In genomic region chr4:100786481-100786880, GRCh38 we compare ENCODE assay signal across 18 cellular contexts.
DNase-seq lines count a peak whose midpoint lies in the region; ATAC-seq, FAIRE-seq and TF ChIP-seq lines count a peak whose summit lies in the region.
"Had no signal": no experiment of that assay in that cellular context is flagged by ENCODE, and none has a peak within 500 bp of the region (broad histone marks: within the 10 kb centered on the region; RNA-seq: fewer than 3 reads in every experiment).

No MANE protein-coding gene starts in this region.

- no peak overlapping the region for H3K4me3 Mint-ChIP-seq in astrocyte (ENCODE audit: unreplicated experiment)
- H3K4me3 Mint-ChIP-seq: CD4-positive, CD25-positive, alpha-beta regulatory T cell; GM23338 had no signal

- ATAC-seq in esophagus mucosa (peak; percentile 26), GM18873 (IDR thresholded peaks at IDR 0.05; ENCODE audit: low FRiP score, unreplicated experiment) (no peak), HG03095 (IDR thresholded peaks at IDR 0.05; ENCODE audit: unreplicated experiment) (no peak)
- ATAC-seq: GM12878, GM23338 had no signal

- FAIRE-seq in astrocyte (lab: Jason Lieb, UNC): no peak
- FAIRE-seq: GM12878, GM18507 had no signal

- no peaks in the 10 kb centered on the region for H3K27me3 ChIP-seq in astrocyte (ENCODE audit: insufficient read depth, low read length)
- H3K27me3 ChIP-seq: BLaER1 treated with 17β-estradiol and CSF1 and Interleukin-3, amounts not matched to agents 10 nM and 100 nM had no signal

- H3K4me2 ChIP-seq in astrocyte (ENCODE audit: low read length): no peak overlapping the region
- H3K4me2 ChIP-seq: BLaER1 treated with 17β-estradiol and CSF1 and Interleukin-3, amounts not matched to agents 10 nM and 100 nM; GM23338 had no signal

- H3K27ac ChIP-seq in 22Rv1 (0 out of 2 replicates have a peak overlapping the region, but pooled peaks have one; percentile 2), astrocyte (ENCODE audit: low read depth, low read length) (no peak overlapping the region)
- H3K27ac ChIP-seq: BLaER1 treated with 17β-estradiol and CSF1 and Interleukin-3, amounts not matched to agents 10 nM and 100 nM had no signal

- TF ChIP-seq CTCF in 22Rv1 (IDR thresholded peaks at IDR 0.05) (no peak), astrocyte (IDR thresholded peaks at IDR 0.05; ENCODE audit: insufficient read depth, low read depth, low read length) (no peak)

- no peaks in the 10 kb centered on the region for H3K27me3 Mint-ChIP-seq in astrocyte (ENCODE audit: low read depth, unreplicated experiment)

- no peaks in the 10 kb centered on the region for H3K9me3 Mint-ChIP-seq in astrocyte (ENCODE audit: unreplicated experiment)
- H3K9me3 Mint-ChIP-seq: GM23338 had no signal

- DNase-seq in astrocyte (ENCODE audit: low read depth) (peak; percentile 22), glomerular endothelial cell (ENCODE audit: extremely low read depth, low read depth, low spot score) (peak; percentile 20)
- DNase-seq in effector CD4-positive, alpha-beta T cell: no peak
- DNase-seq in activated T-cell treated with anti-CD3 and anti-CD28 coated beads, Interleukin-2, amount 50 U/mL, for 1 hour: no peak
- DNase-seq: 8988T; ACHN; Calu3; CD4-positive, CD25-positive, alpha-beta regulatory T cell; DMS79; H7 had no signal

- no peaks in the 10 kb centered on the region for H3K4me1 Mint-ChIP-seq in astrocyte (ENCODE audit: low read depth, unreplicated experiment)
- H3K4me1 Mint-ChIP-seq: CD4-positive, CD25-positive, alpha-beta regulatory T cell had no signal

- no peaks in the 10 kb centered on the region for H3K79me2 ChIP-seq in astrocyte (ENCODE audit: insufficient read depth, low read length)

- no peak overlapping the region for H3K27ac Mint-ChIP-seq in astrocyte (ENCODE audit: unreplicated experiment)
- H3K27ac Mint-ChIP-seq: CD4-positive, CD25-positive, alpha-beta regulatory T cell; GM23338 had no signal

- no peaks in the 10 kb centered on the region for H3K36me3 Mint-ChIP-seq in astrocyte (ENCODE audit: low read depth, unreplicated experiment)
- H3K36me3 Mint-ChIP-seq: CD4-positive, CD25-positive, alpha-beta regulatory T cell had no signal

- H3K4me1 ChIP-seq in astrocyte (ENCODE audit: insufficient read depth, low read length): no peaks in the 10 kb centered on the region
- H3K4me1 ChIP-seq: BLaER1 treated with 17β-estradiol and CSF1 and Interleukin-3, amounts not matched to agents 10 nM and 100 nM had no signal

- H3K4me3 ChIP-seq in astrocyte (ENCODE audit: insufficient read depth, low read depth, low read length): no peak overlapping the region
- H3K4me3 ChIP-seq: BLaER1 treated with 17β-estradiol and CSF1 and Interleukin-3, amounts not matched to agents 10 nM and 100 nM; GM12878; GM23338 had no signal

- H4K20me1 ChIP-seq in astrocyte (ENCODE audit: insufficient read depth, low read length): no peaks in the 10 kb centered on the region
- H4K20me1 ChIP-seq: BLaER1 treated with 17β-estradiol and CSF1 and Interleukin-3, amounts not matched to agents 10 nM and 100 nM had no signal

- no peaks in the 10 kb centered on the region for H3K9me3 ChIP-seq in astrocyte (ENCODE audit: insufficient read depth, low read depth, low read length)
- H3K9me3 ChIP-seq: BLaER1 treated with 17β-estradiol and CSF1 and Interleukin-3, amounts not matched to agents 10 nM and 100 nM had no signal

- H3K36me3 ChIP-seq in astrocyte (ENCODE audit: insufficient read depth, low read length): no peaks in the 10 kb centered on the region
- H3K36me3 ChIP-seq: BLaER1 treated with 17β-estradiol and CSF1 and Interleukin-3, amounts not matched to agents 10 nM and 100 nM had no signal

- no peak overlapping the region for H2AFZ ChIP-seq in astrocyte (ENCODE audit: low read depth, low read length)
- H2AFZ ChIP-seq: GM23338 had no signal

- H3K9ac ChIP-seq in astrocyte (ENCODE audit: low read length): no peak overlapping the region
- H3K9ac ChIP-seq: BLaER1 treated with 17β-estradiol and CSF1 and Interleukin-3, amounts not matched to agents 10 nM and 100 nM had no signal

Comparison
In these comparisons a context has a peak if more than half of its experiments do, and no peak if none do; other contexts are left out.
1. DNase-seq: peak in astrocyte (single experiment) and glomerular endothelial cell (single experiment); none in effector CD4-positive, alpha-beta T cell (single experiment) and activated T-cell treated with anti-CD3 and anti-CD28 coated beads, Interleukin-2, amount 50 U/mL, for 1 hour (single experiment).